In the genomic region with DNA sequence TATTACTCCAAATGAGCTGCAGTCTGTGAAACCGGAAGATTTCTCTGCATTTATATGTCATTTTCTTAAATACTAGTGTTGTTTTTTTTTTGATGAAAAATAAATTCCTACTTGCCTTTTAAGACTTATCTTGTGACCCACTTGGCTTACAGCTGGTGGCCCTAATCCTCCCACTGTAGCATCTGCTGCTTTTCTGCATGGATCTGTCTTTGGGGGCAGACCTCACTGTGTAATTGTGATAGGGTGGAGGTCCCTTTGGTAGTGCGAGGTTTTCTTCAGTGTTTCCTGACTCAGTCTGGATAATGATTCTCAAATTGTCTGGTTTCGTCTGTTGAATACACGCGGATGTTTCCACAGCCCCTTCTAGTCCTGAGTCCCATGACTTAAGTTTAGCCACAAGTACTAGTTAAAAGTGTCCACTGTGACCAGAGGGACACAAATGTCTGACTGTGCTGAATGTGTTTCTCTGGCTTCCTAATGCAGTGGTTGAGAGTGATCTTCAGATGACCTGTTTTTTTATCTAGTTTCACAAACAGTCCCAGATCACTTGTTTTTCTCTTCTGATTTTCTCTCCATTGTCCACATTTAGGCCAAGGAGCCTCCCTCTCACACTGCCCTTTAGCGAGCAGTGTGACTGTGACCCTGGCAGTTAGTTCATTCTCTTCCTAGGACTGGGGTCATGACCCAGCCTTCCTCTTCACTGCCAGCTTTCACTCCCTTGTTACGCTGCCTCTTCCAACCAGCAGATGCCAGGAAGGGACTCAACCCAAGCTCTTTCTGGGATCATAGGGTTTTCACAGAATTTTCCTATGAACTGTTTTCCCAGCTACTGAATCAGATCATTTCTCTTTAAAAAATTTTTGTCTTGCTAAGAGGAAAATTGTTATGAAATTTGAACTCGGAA, we compare ENCODE assay signal across 9 cellular contexts.
DNase-seq lines count a peak whose midpoint lies in the region; ATAC-seq and TF ChIP-seq lines count a peak whose summit lies in the region.
"Had no signal": no experiment of that assay in that cellular context is flagged by ENCODE, and none has a peak within 500 bp of the region (broad histone marks: within the 10 kb centered on the region; RNA-seq: fewer than 3 reads in every experiment).

No MANE protein-coding gene starts in this region.

- H3K27ac ChIP-seq in mesodermal cell (ENCODE audit: low read depth, low read length, severe bottlenecking): peak overlapping the region; percentile 69
- peak overlapping the region in 1 of 2 donors; percentile 3 for H3K27ac ChIP-seq in testis

- peaks cover 32% of the 10 kb centered on the region for H3K4me1 ChIP-seq in mesodermal cell (ENCODE audit: control insufficient read depth, insufficient read depth, low read length, poor library complexity, severe bottlenecking)
- H3K4me1 ChIP-seq in testis: peaks cover 31% of the 10 kb centered on the region

- WGBS in mesodermal cell (ENCODE audit: insufficient coverage in 2 of 2), 2 experiments: 73 to 79% methylated on average over 2 to 6 of the region's 8 CpGs
- 43 to 49% methylated on average over 8 of the region's 8 CpGs for WGBS in testis, 2 donors

- intact Hi-C loops in testis (cut with DNase I; ENCODE audit: low total_unique reads): no loop called here

- DNase-seq in NCI-H524 treated with DMSO at 0.1 percent for 48 hours (lab: John Stamatoyannopoulos, UW) (peak; percentile 37), dermis blood vessel endothelial cell (peak; percentile 32), testis (peak; percentile 46), mucosa of gallbladder (ENCODE audit: low spot score) (no peak)
- DNase-seq: midbrain; stimulated activated CD4-positive, alpha-beta T cell treated with anti-CD3 and anti-CD28 coated beads, Interleukin-4, amount 100 ng/mL, for 24 hours had no signal

- ATAC-seq in GM21390 (IDR thresholded peaks at IDR 0.05; ENCODE audit: unreplicated experiment): no peak
- ATAC-seq in activated CD4-positive, CD25-positive, alpha-beta regulatory T cell treated with anti-CD3 and anti-CD28 coated beads, Interleukin-2, amount 50 U/mL, for 24 hours: no peak

- H3K36me3 ChIP-seq in mesodermal cell (ENCODE audit: control insufficient read depth, insufficient read depth, low read length): no peaks in the 10 kb centered on the region
- no peaks in the 10 kb centered on the region for H3K36me3 ChIP-seq in testis (ENCODE audit: low read depth, missing control alignments)

- no peaks in the 10 kb centered on the region for H3K27me3 ChIP-seq in testis

- no peaks in the 10 kb centered on the region for H3K9me3 ChIP-seq in mesodermal cell (ENCODE audit: control insufficient read depth, low read length)
- H3K9me3 ChIP-seq in testis: no peaks in the 10 kb centered on the region

- H3K4me3 ChIP-seq in mesodermal cell (ENCODE audit: extremely low read depth, insufficient read depth, low read length, poor library complexity, severe bottlenecking): no peak overlapping the region
- no peak overlapping the region for H3K4me3 ChIP-seq in testis

- TF ChIP-seq POLR2A in testis (IDR thresholded peaks at IDR 0.05): no peak

- TF ChIP-seq CTCF in testis (IDR thresholded peaks at IDR 0.05): no peak
